ENCODE assay signal across 9 cellular contexts in genomic region chr6:15936503-15936902, GRCh38.
DNase-seq lines count a peak whose midpoint lies in the region; ATAC-seq, FAIRE-seq and TF ChIP-seq lines count a peak whose summit lies in the region.
"Had no signal": no experiment of that assay in that cellular context is flagged by ENCODE, and none has a peak within 500 bp of the region (broad histone marks: within the 10 kb centered on the region; RNA-seq: fewer than 3 reads in every experiment).

No MANE protein-coding gene starts in this region.

- peak overlapping the region; percentile 25 for H3K27ac ChIP-seq in OCI-LY3 (ENCODE audit: low read length)
- H3K27ac ChIP-seq: Peyer's patch had no signal

- peaks cover 5% of the 10 kb centered on the region; the same call in 1 of the 2 replicates for H3K9me3 ChIP-seq in OCI-LY3 (ENCODE audit: insufficient read depth, low read length)
- H3K9me3 ChIP-seq: Peyer's patch had no signal

- peak overlapping the region; percentile 61 for H3K4me2 ChIP-seq in OCI-LY3 (ENCODE audit: low read length)

- no peak overlapping the region for H3K9ac ChIP-seq in OCI-LY3 (ENCODE audit: low read length)

- FAIRE-seq in H54 (lab: Jason Lieb, UNC), result no peak

- H3K79me2 ChIP-seq in OCI-LY3 (ENCODE audit: low read length), result no peaks in the 10 kb centered on the region

- no peak for TF ChIP-seq CTCF in GM12864 (IDR thresholded peaks at IDR 0.05; ENCODE audit: low read depth, low read length, missing control alignments)
- TF ChIP-seq CTCF in OCI-LY3 (IDR thresholded peaks at IDR 0.05; ENCODE audit: low read depth, low read length), result no peak

- H2AFZ ChIP-seq in OCI-LY3 (ENCODE audit: low read depth, low read length), result no peak overlapping the region

- H3K36me3 ChIP-seq in OCI-LY3 (replicated peaks; ENCODE audit: low read depth, low read length), result no peaks in the 10 kb centered on the region
- H3K36me3 ChIP-seq: Peyer's patch had no signal

- no peak for TF ChIP-seq POLR2A in H54 (IDR thresholded peaks at IDR 0.05; ENCODE audit: low read depth, low read length)

- H3K27me3 ChIP-seq in OCI-LY3 (ENCODE audit: low read depth, low read length), result no peaks in the 10 kb centered on the region
- H3K27me3 ChIP-seq: Peyer's patch had no signal

- no peaks in the 10 kb centered on the region for H4K20me1 ChIP-seq in OCI-LY3 (ENCODE audit: insufficient read depth, low read length)

- H3K4me3 ChIP-seq in GM12864 (ENCODE audit: low read depth, low read length), result no peak overlapping the region
- no peak overlapping the region for H3K4me3 ChIP-seq in OCI-LY3 (ENCODE audit: low read length)
- H3K4me3 ChIP-seq: Peyer's patch had no signal

- ATAC-seq in GM19397 (IDR thresholded peaks at IDR 0.05; ENCODE audit: unreplicated experiment) (peak; percentile 70), HG03108 (IDR thresholded peaks at IDR 0.05; ENCODE audit: unreplicated experiment) (peak; percentile 79), GM18873 (IDR thresholded peaks at IDR 0.05; ENCODE audit: low FRiP score, unreplicated experiment) (no peak)

- DNase-seq in GM12864 (ENCODE audit: low read depth), result peak; percentile 55
- no peak for DNase-seq in stimulated activated CD4-positive, alpha-beta T cell treated with anti-CD3 and anti-CD28 coated beads, Interleukin-2, amount 100 ng/mL, for 24 hours
- DNase-seq in SHP77 (lab: John Stamatoyannopoulos, UW), result no peak
- no peak for DNase-seq in H54 (ENCODE audit: insufficient read length, low spot score)
- DNase-seq: Peyer's patch had no signal

- peaks cover 46% of the 10 kb centered on the region for H3K4me1 ChIP-seq in OCI-LY3 (ENCODE audit: low read length)
- H3K4me1 ChIP-seq: Peyer's patch had no signal
